16 cellular contexts compared by ENCODE assay signal in the genomic region with DNA sequence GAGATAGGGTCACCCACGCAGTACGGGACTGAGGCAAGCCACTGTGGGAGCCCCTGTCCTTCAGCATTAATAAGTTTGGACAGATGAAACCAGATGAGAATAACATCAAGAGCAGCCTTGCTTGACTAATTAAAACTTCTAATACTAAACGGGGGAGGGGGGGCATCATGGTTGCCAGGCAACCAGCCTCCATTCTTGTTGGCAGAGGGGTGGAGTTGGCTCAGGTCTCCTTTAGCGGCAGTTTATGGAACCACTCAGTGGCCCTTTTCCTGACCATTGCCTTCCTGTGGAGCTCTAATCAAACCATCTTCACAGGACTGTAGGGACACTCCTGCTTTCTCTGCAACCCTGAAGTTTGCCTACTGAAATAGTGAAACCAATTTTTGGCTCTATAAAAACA. TPM values are rescaled to one million over a fixed set of nuclear protein-coding genes. Genes with fewer than 3 reads are reported as not detected.
"Had no signal": no experiment of that assay in that cellular context is flagged by ENCODE, and none has a peak within 500 bp of the region (broad histone marks: within the 10 kb centered on the region; RNA-seq: fewer than 3 reads in every experiment).

No MANE protein-coding gene starts in this region.

- H3K36me3 ChIP-seq: right lobe of liver, transverse colon had no signal

- H3K9me3 Mint-ChIP-seq: activated CD4-positive, alpha-beta T cell treated with anti-CD3 and anti-CD28 coated beads, Interleukin-2, amount 10 ng/mL, durations not matched to agents 7 days and 5 days; activated naive CD8-positive, alpha-beta T cell treated with anti-CD3 and anti-CD28 coated beads, Interleukin-2, amount 10 ng/mL, durations not matched to agents 7 days and 5 days; natural killer cell treated with Interleukin-12 subunit alpha and Interleukin-12 subunit beta and Interleukin-15 and Interleukin-18, amount 100 ng/mL, for 72 hours; T-helper 2 cell treated with Interferon-gamma antibody and Interleukin-4, amounts not matched to agents 5 μg/mL and 100 μg/mL, for 36 hours had no signal

- DNase-seq: activated CD4-positive, alpha-beta T cell treated with anti-CD3 and anti-CD28 coated beads, Interleukin-2, amount 10 ng/mL, durations not matched to agents 7 days and 5 days; activated CD8-positive, alpha-beta memory T cell treated with anti-CD3 and anti-CD28 coated beads for 24 hours; activated naive CD4-positive, alpha-beta T cell; activated naive CD8-positive, alpha-beta T cell treated with anti-CD3 and anti-CD28 coated beads, Interleukin-2, amount 10 ng/mL, durations not matched to agents 7 days and 5 days; mesenchymal stem cell; occipital lobe; psoas muscle; right lobe of liver; stimulated activated CD4-positive, alpha-beta T cell treated with anti-CD3 and anti-CD28 coated beads, Interleukin-4, amount 100 ng/mL, for 4 hours; stimulated activated CD8-positive, alpha-beta memory T cell treated with anti-CD3 and anti-CD28 coated beads, Interleukin-4, amount 100 ng/mL, for 48 hours; stimulated activated naive CD4-positive, alpha-beta T cell treated with Interleukin-2 at 50 U/mL for 16 hours; transverse colon had no signal

- H3K4me1 Mint-ChIP-seq: activated CD4-positive, alpha-beta T cell treated with anti-CD3 and anti-CD28 coated beads, Interleukin-2, amount 10 ng/mL, durations not matched to agents 7 days and 5 days; activated naive CD8-positive, alpha-beta T cell treated with anti-CD3 and anti-CD28 coated beads, Interleukin-2, amount 10 ng/mL, durations not matched to agents 7 days and 5 days had no signal

- H3K9me3 ChIP-seq: psoas muscle, right lobe of liver, transverse colon had no signal

- H3K4me1 ChIP-seq: psoas muscle, transverse colon had no signal

- ATAC-seq: esophagus mucosa, psoas muscle, right lobe of liver had no signal

- H3K4me3 ChIP-seq: psoas muscle, right lobe of liver, smooth muscle cell, transverse colon had no signal

- H3K27ac Mint-ChIP-seq: activated CD4-positive, alpha-beta T cell treated with anti-CD3 and anti-CD28 coated beads, Interleukin-2, amount 10 ng/mL, durations not matched to agents 7 days and 5 days; activated naive CD8-positive, alpha-beta T cell treated with anti-CD3 and anti-CD28 coated beads, Interleukin-2, amount 10 ng/mL, durations not matched to agents 7 days and 5 days; natural killer cell treated with Interleukin-12 subunit alpha and Interleukin-12 subunit beta and Interleukin-15 and Interleukin-18, amount 100 ng/mL, for 72 hours; T-helper 2 cell treated with Interferon-gamma antibody and Interleukin-4, amounts not matched to agents 5 μg/mL and 100 μg/mL, for 36 hours had no signal

- H3K4me3 Mint-ChIP-seq: activated CD4-positive, alpha-beta T cell treated with anti-CD3 and anti-CD28 coated beads, Interleukin-2, amount 10 ng/mL, durations not matched to agents 7 days and 5 days; activated naive CD8-positive, alpha-beta T cell treated with anti-CD3 and anti-CD28 coated beads, Interleukin-2, amount 10 ng/mL, durations not matched to agents 7 days and 5 days; natural killer cell treated with Interleukin-12 subunit alpha and Interleukin-12 subunit beta and Interleukin-15 and Interleukin-18, amount 100 ng/mL, for 72 hours; T-helper 2 cell treated with Interferon-gamma antibody and Interleukin-4, amounts not matched to agents 5 μg/mL and 100 μg/mL, for 36 hours had no signal

- H3K27me3 ChIP-seq: right lobe of liver, transverse colon had no signal

- H3K4me2 ChIP-seq: smooth muscle cell had no signal

- H3K36me3 Mint-ChIP-seq: activated naive CD8-positive, alpha-beta T cell treated with anti-CD3 and anti-CD28 coated beads, Interleukin-2, amount 10 ng/mL, durations not matched to agents 7 days and 5 days; natural killer cell treated with Interleukin-12 subunit alpha and Interleukin-12 subunit beta and Interleukin-15 and Interleukin-18, amount 100 ng/mL, for 72 hours had no signal

- H3K27ac ChIP-seq: psoas muscle, right lobe of liver, transverse colon had no signal

RNA-seq across cellular contexts. Expression of gene TMEM150C, which starts 24.3 kb away (rescaled TPM):
- total RNA-seq: activated CD4-positive, alpha-beta T cell treated with anti-CD3 and anti-CD28 coated beads, Interleukin-2, amount 10 ng/mL, durations not matched to agents 7 days and 5 days; activated naive CD8-positive, alpha-beta T cell treated with anti-CD3 and anti-CD28 coated beads, Interleukin-2, amount 10 ng/mL, durations not matched to agents 7 days and 5 days; natural killer cell treated with Interleukin-12 subunit alpha and Interleukin-12 subunit beta and Interleukin-15 and Interleukin-18, amount 100 ng/mL, for 72 hours had no signal
